Comparison of ENCODE assay signal across 7 cellular contexts in genomic region chr17:4708436-4708835, GRCh38. TPM values are rescaled to one million over a fixed set of nuclear protein-coding genes. Genes with fewer than 3 reads are reported as not detected.
DNase-seq lines count a peak whose midpoint lies in the region; ATAC-seq and TF ChIP-seq lines count a peak whose summit lies in the region.
"Had no signal": no experiment of that assay in that cellular context is flagged by ENCODE, and none has a peak within 500 bp of the region (broad histone marks: within the 10 kb centered on the region; RNA-seq: fewer than 3 reads in every experiment).

No MANE protein-coding gene starts in this region.

- intact Hi-C loops in vagina (cut with DNase I): no loop called here

- no peak for TF ChIP-seq POLR2A in vagina (IDR thresholded peaks at IDR 0.05)

- no peaks in the 10 kb centered on the region for H3K36me3 ChIP-seq in vagina

- H3K4me3 ChIP-seq in vagina: no peak overlapping the region

- H3K4me1 ChIP-seq in vagina: peaks cover 32% of the 10 kb centered on the region

- no peak overlapping the region for H3K27ac ChIP-seq in vagina

- no peaks in the 10 kb centered on the region for H3K27me3 Mint-ChIP-seq in activated CD8-positive, alpha-beta memory T cell treated with anti-CD3 and anti-CD28 coated beads, Interleukin-2, amount 10 ng/mL, durations not matched to agents 7 days and 5 days
- H3K27me3 Mint-ChIP-seq: dendritic cell treated with granulocyte-macrophage colony-stimulating factor and Interleukin-4, amounts not matched to agents 40 ng/mL and 50 ng/mL, for 4 days had no signal

- CTCF ChIA-PET in activated CD8-positive, alpha-beta memory T cell treated with anti-CD3 and anti-CD28 coated beads, Interleukin-2, amount 10 ng/mL, durations not matched to agents 7 days and 5 days (lab: Charles Lee): interaction anchor here (0.7 to 4.0 kb wide), 8 partner anchors 12 to 195 kb away, joined by 3 to 39 read pairs (median 7); partner anchors contain the start of genes CHRNE, GLTPD2, MED11 and VMO1

- H3K36me3 Mint-ChIP-seq in activated CD8-positive, alpha-beta memory T cell treated with anti-CD3 and anti-CD28 coated beads, Interleukin-2, amount 10 ng/mL, durations not matched to agents 7 days and 5 days: peaks cover 20% of the 10 kb centered on the region

- DNase-seq in NCI-H345 (lab: John Stamatoyannopoulos, UW) (peak; percentile 3), NCI-H345 treated with DMSO at 0.1 percent for 48 hours (lab: John Stamatoyannopoulos, UW; ENCODE audit: unreplicated experiment) (no peak), vagina (ENCODE audit: extremely low spot score in 2 of 2) (no peak), AG20443 (ENCODE audit: low spot score) (no peak)
- peak; percentile 86 for DNase-seq in activated CD8-positive, alpha-beta memory T cell treated with anti-CD3 and anti-CD28 coated beads, Interleukin-2, amount 10 ng/mL, durations not matched to agents 7 days and 5 days
- DNase-seq in stimulated activated CD4-positive, alpha-beta T cell treated with anti-CD3 and anti-CD28 coated beads, Interleukin-4, amount 100 ng/mL, for 4 hours: peak; percentile 18 to 46

- no peaks in the 10 kb centered on the region for H3K9me3 ChIP-seq in vagina

- no peaks in the 10 kb centered on the region for H3K27me3 ChIP-seq in vagina

- peaks cover 63% of the 10 kb centered on the region for H3K4me1 Mint-ChIP-seq in activated CD8-positive, alpha-beta memory T cell treated with anti-CD3 and anti-CD28 coated beads, Interleukin-2, amount 10 ng/mL, durations not matched to agents 7 days and 5 days

- peak overlapping the region; percentile 80 for H3K27ac Mint-ChIP-seq in activated CD8-positive, alpha-beta memory T cell treated with anti-CD3 and anti-CD28 coated beads, Interleukin-2, amount 10 ng/mL, durations not matched to agents 7 days and 5 days
- H3K27ac Mint-ChIP-seq: dendritic cell treated with granulocyte-macrophage colony-stimulating factor and Interleukin-4, amounts not matched to agents 40 ng/mL and 50 ng/mL, for 4 days had no signal

- no peaks in the 10 kb centered on the region for H3K9me3 Mint-ChIP-seq in activated CD8-positive, alpha-beta memory T cell treated with anti-CD3 and anti-CD28 coated beads, Interleukin-2, amount 10 ng/mL, durations not matched to agents 7 days and 5 days (ENCODE audit: low read depth)
- H3K9me3 Mint-ChIP-seq: dendritic cell treated with granulocyte-macrophage colony-stimulating factor and Interleukin-4, amounts not matched to agents 40 ng/mL and 50 ng/mL, for 4 days had no signal

- no peak for TF ChIP-seq CTCF in vagina (IDR thresholded peaks at IDR 0.05)

- no peak for ATAC-seq in activated CD8-positive, alpha-beta memory T cell treated with anti-CD3 and anti-CD28 coated beads, Interleukin-2, amount 10 ng/mL, durations not matched to agents 7 days and 5 days

- peak overlapping the region; percentile 57 for H3K4me3 Mint-ChIP-seq in activated CD8-positive, alpha-beta memory T cell treated with anti-CD3 and anti-CD28 coated beads, Interleukin-2, amount 10 ng/mL, durations not matched to agents 7 days and 5 days

RNA-seq across cellular contexts. Expression of gene ARRB2, which starts 2.0 kb away (rescaled TPM):
- total RNA-seq in activated CD8-positive, alpha-beta memory T cell treated with anti-CD3 and anti-CD28 coated beads, Interleukin-2, amount 10 ng/mL, durations not matched to agents 7 days and 5 days: 100 to 1,000 TPM; 348 to 365 TPM
- total RNA-seq in vagina: 28.0 TPM

RNA-seq across cellular contexts. Expression of gene PELP1, which starts 4.5 kb away (rescaled TPM):
- total RNA-seq in activated CD8-positive, alpha-beta memory T cell treated with anti-CD3 and anti-CD28 coated beads, Interleukin-2, amount 10 ng/mL, durations not matched to agents 7 days and 5 days: 10 to 100 TPM; 88.5 to 96.9 TPM
- 19.4 TPM for total RNA-seq in vagina

RNA-seq across cellular contexts. Expression of gene MED11, which starts 22.8 kb away (rescaled TPM):
- total RNA-seq in activated CD8-positive, alpha-beta memory T cell treated with anti-CD3 and anti-CD28 coated beads, Interleukin-2, amount 10 ng/mL, durations not matched to agents 7 days and 5 days: 10 to 100 TPM; 23.6 to 26.1 TPM
- 28.5 TPM for total RNA-seq in vagina

RNA-seq across cellular contexts. Expression of gene ZMYND15, which starts 31.2 kb away (rescaled TPM):
- total RNA-seq in activated CD8-positive, alpha-beta memory T cell treated with anti-CD3 and anti-CD28 coated beads, Interleukin-2, amount 10 ng/mL, durations not matched to agents 7 days and 5 days: under 1 TPM in 1 of 2 experiments, not detected in 1; 0.12 TPM
- total RNA-seq in vagina: not detected

RNA-seq across cellular contexts. Expression of gene CXCL16, which starts 31.3 kb away (rescaled TPM):
- total RNA-seq in activated CD8-positive, alpha-beta memory T cell treated with anti-CD3 and anti-CD28 coated beads, Interleukin-2, amount 10 ng/mL, durations not matched to agents 7 days and 5 days: under 1 TPM; 0.70 to 0.96 TPM
- 6.4 TPM for total RNA-seq in vagina

Comparison
In these comparisons a context has a peak if more than half of its experiments do, and no peak if none do; other contexts are left out.
1. DNase-seq: peak in NCI-H345 (single experiment), activated CD8-positive, alpha-beta memory T cell treated with anti-CD3 and anti-CD28 coated beads, Interleukin-2, amount 10 ng/mL, durations not matched to agents 7 days and 5 days (single experiment) and stimulated activated CD4-positive, alpha-beta T cell treated with anti-CD3 and anti-CD28 coated beads, Interleukin-4, amount 100 ng/mL, for 4 hours (2 of 2); none in NCI-H345 treated with DMSO at 0.1 percent for 48 hours (single experiment), vagina (0 of 2) and AG20443 (single experiment).
2. RNA of gene ARRB2, which starts 2.0 kb away (total RNA-seq): 348 to 365 TPM in activated CD8-positive, alpha-beta memory T cell treated with anti-CD3 and anti-CD28 coated beads, Interleukin-2, amount 10 ng/mL, durations not matched to agents 7 days and 5 days; 28.0 TPM in vagina (single experiment); every median in the first group is over 10 times any median in the second.